In genomic region chr15:96363692-96364091, GRCh38 we compare ENCODE assay signal across 18 cellular contexts. TPM values are rescaled to one million over a fixed set of nuclear protein-coding genes. Genes with fewer than 3 reads are reported as not detected.
DNase-seq lines count a peak whose midpoint lies in the region; TF ChIP-seq lines count a peak whose summit lies in the region.
"Had no signal": no experiment of that assay in that cellular context is flagged by ENCODE, and none has a peak within 500 bp of the region (broad histone marks: within the 10 kb centered on the region; RNA-seq: fewer than 3 reads in every experiment).

No MANE protein-coding gene starts in this region.

- H2AFZ ChIP-seq in MM.1S (ENCODE audit: low read length) = no peak overlapping the region

- peaks cover 4% of the 10 kb centered on the region for H3K9me3 Mint-ChIP-seq in chondrocyte (ENCODE audit: low read depth)

- H3K36me3 ChIP-seq in MM.1S (replicated peaks; ENCODE audit: insufficient read depth, low read length) = no peaks in the 10 kb centered on the region

- no peaks in the 10 kb centered on the region for H3K4me1 ChIP-seq in MM.1S (ENCODE audit: low read length)
- H3K4me1 ChIP-seq: Caco-2 had no signal

- in situ Hi-C loops in GM13976 (cut with MboI; ENCODE audit: low sequenced_read_pairs, unreplicated experiment) = loop anchor here (25.0 kb wide), 1 partner anchor 874 kb away; no protein-coding TSS in a partner anchor

- H3K4me3 ChIP-seq in MM.1S (ENCODE audit: low read length) = no peak overlapping the region

- peaks cover 11% of the 10 kb centered on the region for H3K36me3 Mint-ChIP-seq in chondrocyte (ENCODE audit: low read depth)

- H3K79me2 ChIP-seq in MM.1S (ENCODE audit: low read length) = no peaks in the 10 kb centered on the region

- no peaks in the 10 kb centered on the region for H3K9me2 ChIP-seq in MM.1S (replicated peaks; ENCODE audit: insufficient read depth, low read length)

- H3K4me1 Mint-ChIP-seq in chondrocyte (ENCODE audit: low read depth) = peaks cover 46% of the 10 kb centered on the region

- H3K27ac Mint-ChIP-seq in chondrocyte (ENCODE audit: unreplicated experiment) = no peak overlapping the region

- TF ChIP-seq CTCF in GM13976 (IDR thresholded peaks at IDR 0.05; ENCODE audit: borderline replicate concordance, control extremely low read depth, extremely low read depth, insufficient read depth, missing control alignments) (no peak), chondrocyte (IDR thresholded peaks at IDR 0.05) (no peak), MM.1S (IDR thresholded peaks at IDR 0.05; ENCODE audit: low read length) (no peak)

- H4K20me1 ChIP-seq in MM.1S (ENCODE audit: insufficient read depth, low read length) = no peaks in the 10 kb centered on the region

- DNase-seq in GM13976 (ENCODE audit: low spot score) = peak; percentile 5
- peak; percentile 5 for DNase-seq in HuH-7 (ENCODE audit: low spot score)
- peak; percentile 13 for DNase-seq in epidermal melanocyte (ENCODE audit: insufficient read length, low spot score)
- peak; percentile 52 for DNase-seq in retina
- DNase-seq in anterior cingulate cortex (lab: John Stamatoyannopoulos, UW) = no peak
- no peak for DNase-seq in cerebellum (ENCODE audit: low spot score)
- DNase-seq in chondrocyte (ENCODE audit: low spot score) = no peak
- DNase-seq in MM.1S = no peak
- DNase-seq: Caco-2, DMS153, HCEC 1CT, MV-4-11, NCI-H1417 treated with DMSO at 0.1 percent for 48 hours, NCI-H1930, NCI-H2171, NCI-H446, SHP77 had no signal

- no peaks in the 10 kb centered on the region for H3F3A ChIP-seq in MM.1S (ENCODE audit: insufficient read depth, low read length)

- H3K27me3 Mint-ChIP-seq in chondrocyte (ENCODE audit: low read depth) = peaks cover 40% of the 10 kb centered on the region

- no peak overlapping the region for H3K27ac ChIP-seq in MM.1S (ENCODE audit: low read length)
- H3K27ac ChIP-seq: C4-2B had no signal

- no peak overlapping the region for H3K4me3 Mint-ChIP-seq in chondrocyte (ENCODE audit: unreplicated experiment)

- H3K4me2 ChIP-seq in MM.1S (ENCODE audit: low read depth, low read length) = no peak overlapping the region

- peaks cover 20% of the 10 kb centered on the region for H3K27me3 ChIP-seq in MM.1S (replicated peaks; ENCODE audit: insufficient read depth, low read length)

- H3K9me3 ChIP-seq in MM.1S (replicated peaks; ENCODE audit: insufficient read depth, low read length) = no peaks in the 10 kb centered on the region
- H3K9me3 ChIP-seq: Caco-2 had no signal

- H3K9ac ChIP-seq in MM.1S (ENCODE audit: low read length) = no peak overlapping the region

RNA-seq across cellular contexts. Expression of gene NR2F2, which starts 33.2 kb away (rescaled TPM):
- total RNA-seq in cerebellum (22.8 TPM), chondrocyte (151 to 169 TPM (median 167 TPM) in 3 replicates)

Comparison
In these comparisons a context has a peak if more than half of its experiments do, and no peak if none do; other contexts are left out.
1. DNase-seq: peak in GM13976 (single experiment), HuH-7 (single experiment), epidermal melanocyte (single experiment) and retina (single experiment); none in anterior cingulate cortex (0 of 58), cerebellum (single experiment), chondrocyte (single experiment) and MM.1S (single experiment).